In genomic region chr16:22328081-22328725, GRCh38 we compare ENCODE assay signal across 23 cellular contexts.
"Had no signal": no experiment of that assay in that cellular context is flagged by ENCODE, and none has a peak within 500 bp of the region (broad histone marks: within the 10 kb centered on the region; RNA-seq: fewer than 3 reads in every experiment).

No MANE protein-coding gene starts in this region.

- H3K27ac Mint-ChIP-seq: activated CD8-positive, alpha-beta memory T cell treated with anti-CD3 and anti-CD28 coated beads, Interleukin-2, amount 10 ng/mL, durations not matched to agents 7 days and 5 days; activated naive CD4-positive, alpha-beta T cell treated with anti-CD3 and anti-CD28 coated beads, Interleukin-2, amount 50 U/mL, for 24 hours; neural progenitor cell had no signal

- H3K4me1 ChIP-seq: neural progenitor cell, pancreas, tibial nerve, uterus had no signal

- H3K36me3 ChIP-seq: neural progenitor cell, uterus had no signal

- H3K27me3 ChIP-seq: adrenal gland, neural progenitor cell, pancreas, tibial nerve, uterus had no signal

- H2AFZ ChIP-seq: neural progenitor cell had no signal

- DNase-seq: activated CD4-positive, CD25-positive, alpha-beta regulatory T cell treated with anti-CD3 and anti-CD28 coated beads, Interleukin-2, amount 50 U/mL, for 72 hours; activated CD8-positive, alpha-beta memory T cell treated with anti-CD3 and anti-CD28 coated beads, Interleukin-2, amount 10 ng/mL, durations not matched to agents 7 days and 5 days; activated effector memory CD4-positive, alpha-beta T cell treated with anti-CD3 and anti-CD28 coated beads, Interleukin-2, amount 50 U/mL, for 16 hours; activated T-cell treated with anti-CD3 and anti-CD28 coated beads, Interleukin-2, amount 50 U/mL, for 1 hour; adrenal gland; effector CD4-positive, alpha-beta T cell; immature natural killer cell; mesenchymal stem cell; mucosa of descending colon; naive B cell; pancreas; stimulated activated CD4-positive, alpha-beta T cell treated with anti-CD3 and anti-CD28 coated beads, Interleukin-4, amount 100 ng/mL, for 24 hours; stimulated activated naive CD4-positive, alpha-beta T cell; substantia nigra; T-helper 2 cell; uterus had no signal

- H3K9me3 ChIP-seq: adrenal gland, mucosa of descending colon, pancreas, tibial nerve, uterus had no signal

- H3K9me3 Mint-ChIP-seq: activated naive CD4-positive, alpha-beta T cell treated with anti-CD3 and anti-CD28 coated beads, Interleukin-2, amount 50 U/mL, for 24 hours; immature natural killer cell; naive B cell; neural progenitor cell had no signal

- H3K4me1 Mint-ChIP-seq: activated CD8-positive, alpha-beta memory T cell treated with anti-CD3 and anti-CD28 coated beads, Interleukin-2, amount 10 ng/mL, durations not matched to agents 7 days and 5 days; immature natural killer cell; neural progenitor cell had no signal

- H3K9ac ChIP-seq: neural progenitor cell had no signal

- ATAC-seq: activated CD8-positive, alpha-beta memory T cell treated with anti-CD3 and anti-CD28 coated beads, Interleukin-2, amount 10 ng/mL, durations not matched to agents 7 days and 5 days; esophagus mucosa; mucosa of descending colon; pancreas; sciatic nerve had no signal

- H3K27me3 Mint-ChIP-seq: activated CD8-positive, alpha-beta memory T cell treated with anti-CD3 and anti-CD28 coated beads, Interleukin-2, amount 10 ng/mL, durations not matched to agents 7 days and 5 days; activated naive CD4-positive, alpha-beta T cell treated with anti-CD3 and anti-CD28 coated beads, Interleukin-2, amount 50 U/mL, for 24 hours; naive B cell had no signal

- H3K4me2 ChIP-seq: neural progenitor cell, smooth muscle cell had no signal

- H3K4me3 Mint-ChIP-seq: activated CD8-positive, alpha-beta memory T cell treated with anti-CD3 and anti-CD28 coated beads, Interleukin-2, amount 10 ng/mL, durations not matched to agents 7 days and 5 days; activated naive CD4-positive, alpha-beta T cell treated with anti-CD3 and anti-CD28 coated beads, Interleukin-2, amount 50 U/mL, for 24 hours; immature natural killer cell; naive B cell; neural progenitor cell had no signal

- FAIRE-seq: pancreas had no signal

- H3K4me3 ChIP-seq: adrenal gland, mucosa of descending colon, neural progenitor cell, pancreas, smooth muscle cell, tibial nerve, uterus had no signal

- H3K27ac ChIP-seq: neural progenitor cell, pancreas, tibial nerve, uterus, VCaP had no signal
